In genomic region chr16:54285414-54286066, GRCh38 we compare ENCODE assay signal across 8 cellular contexts.
DNase-seq lines count a peak whose midpoint lies in the region; ATAC-seq and TF ChIP-seq lines count a peak whose summit lies in the region.

No MANE protein-coding gene starts in this region.

- H3K27ac ChIP-seq in SK-N-MC = no peak overlapping the region

- no peaks in the 10 kb centered on the region for H3K9me3 ChIP-seq in SK-N-MC (ENCODE audit: low read depth, low read length)

- no peak overlapping the region for H3K9ac ChIP-seq in SK-N-MC (ENCODE audit: insufficient read length)

- no peak for TF ChIP-seq CTCF in fibroblast of pulmonary artery (IDR thresholded peaks at IDR 0.05; ENCODE audit: low read length, missing control alignments)
- no peak for TF ChIP-seq CTCF in retinal pigment epithelial cell (conservative IDR thresholded peaks at IDR 0.05; ENCODE audit: low read depth, low read length)

- H3K4me3 ChIP-seq in SK-N-MC = peak overlapping the region; percentile 87
- H3K4me3 ChIP-seq in fibroblast of pulmonary artery (replicated peaks; ENCODE audit: low read depth, low read length) = peak overlapping the region; percentile 69
- peak overlapping the region; percentile 24 for H3K4me3 ChIP-seq in retinal pigment epithelial cell (ENCODE audit: low read length)

- ATAC-seq in HG03175 (IDR thresholded peaks at IDR 0.05; ENCODE audit: unreplicated experiment) = no peak

- DNase-seq in NCI-H345 (lab: John Stamatoyannopoulos, UW) (peak; percentile 20), NCI-H345 treated with DMSO at 0.1 percent for 48 hours (lab: John Stamatoyannopoulos, UW; ENCODE audit: unreplicated experiment) (no peak), SK-N-MC (ENCODE audit: low read depth, low spot score) (no peak), fibroblast of pulmonary artery (ENCODE audit: low read depth) (peak; percentile 22), retinal pigment epithelial cell (ENCODE audit: low read depth) (no peak), DMS114 treated with DMSO at 0.1 percent for 48 hours (lab: John Stamatoyannopoulos, UW; ENCODE audit: unreplicated experiment) (no peak), KG1 (lab: John Stamatoyannopoulos, UW) (no peak)

- no peaks in the 10 kb centered on the region for H3K36me3 ChIP-seq in SK-N-MC (ENCODE audit: insufficient read depth, low read length)

Comparison
In these comparisons a context has a peak if more than half of its experiments do, and no peak if none do; other contexts are left out.
1. DNase-seq: peak in NCI-H345 (single experiment) and fibroblast of pulmonary artery (single experiment); none in NCI-H345 treated with DMSO at 0.1 percent for 48 hours (single experiment), SK-N-MC (single experiment), retinal pigment epithelial cell (single experiment), DMS114 treated with DMSO at 0.1 percent for 48 hours (single experiment) and KG1 (single experiment).
2. H3K4me3 ChIP-seq: peak in every context shown above with its lines; median percentile 87 in SK-N-MC; 69 in fibroblast of pulmonary artery; 24 in retinal pigment epithelial cell.